In the genomic region with DNA sequence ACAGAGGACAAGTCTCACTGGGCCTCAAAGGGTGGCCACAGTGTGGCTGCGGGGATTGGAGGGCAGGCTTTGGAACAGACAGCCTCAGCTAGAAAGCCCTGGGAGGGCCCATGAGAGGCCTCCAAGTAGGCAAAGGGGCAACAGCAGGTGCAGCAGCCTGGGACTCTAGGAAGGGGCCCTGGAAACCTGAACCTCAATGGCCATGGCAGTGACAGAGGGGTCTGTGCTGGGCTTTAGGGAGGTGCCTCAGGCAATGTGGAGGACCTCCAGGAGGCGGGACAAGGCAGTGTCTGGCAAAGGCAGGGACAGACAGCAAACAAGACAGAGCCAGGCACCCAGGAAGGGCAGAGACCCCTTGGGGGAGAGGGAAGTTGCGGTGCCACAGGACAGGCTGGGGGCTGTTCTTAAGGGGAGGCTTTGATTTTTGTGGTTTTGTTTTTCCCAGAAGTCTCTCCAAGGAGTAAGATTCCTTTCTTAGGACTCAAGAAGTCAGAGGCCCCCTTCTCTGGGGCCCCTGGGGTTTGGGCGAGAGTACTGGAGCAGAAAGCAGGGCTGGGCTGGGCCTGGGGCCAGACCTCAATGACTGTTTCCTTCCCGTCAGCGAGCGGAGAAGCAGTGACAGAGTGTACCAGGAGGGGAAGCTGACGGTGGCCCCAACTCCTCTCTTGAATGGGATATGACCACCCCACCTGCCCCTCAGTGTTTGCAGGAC, we compare ENCODE assay signal across 8 cellular contexts. TPM values are rescaled to one million over a fixed set of nuclear protein-coding genes. Genes with fewer than 3 reads are reported as not detected.
DNase-seq lines count a peak whose midpoint lies in the region; ATAC-seq and TF ChIP-seq lines count a peak whose summit lies in the region.

No MANE protein-coding gene starts in this region.

- H3K4me2 ChIP-seq in skeletal muscle satellite cell (ENCODE audit: low read length), result peak overlapping the region; percentile 70

- BruUV-seq in Calu3 (replicated peaks; lab: Mats Ljungman, UMichigan), result no TSS peak

- H3K9ac ChIP-seq in skeletal muscle satellite cell (ENCODE audit: low read depth, low read length), result peak overlapping the region; percentile 61

- TF ChIP-seq CTCF in Calu3 (IDR thresholded peaks at IDR 0.05; ENCODE audit: unreplicated experiment) (no peak), right atrium auricular region (IDR thresholded peaks at IDR 0.05) (no peak)

- H3K36me3 ChIP-seq in right atrium auricular region (no peaks in the 10 kb centered on the region), skeletal muscle satellite cell (ENCODE audit: insufficient read depth, low read length) (no peaks in the 10 kb centered on the region)

- H3K4me3 ChIP-seq in right atrium auricular region (no peak overlapping the region), skeletal muscle satellite cell (ENCODE audit: low read length) (peak overlapping the region; percentile 32)

- H3K4me1 ChIP-seq in right atrium auricular region (peaks cover 0 to 64% of the 10 kb centered on the region in 2 donors), skeletal muscle satellite cell (ENCODE audit: control insufficient read depth, insufficient read depth, low read length) (peaks cover 52% of the 10 kb centered on the region)

- POLR2A ChIA-PET in activated naive CD8-positive, alpha-beta T cell treated with anti-CD3 and anti-CD28 coated beads, Interleukin-2, amount 10 ng/mL, durations not matched to agents 7 days and 5 days (lab: Charles Lee), result interaction anchor here (0.8 to 3.2 kb wide), 4 partner anchors 8 to 13 kb away, joined by 3 to 34 read pairs (median 6); a partner anchor contains a TSS

- H3K27ac ChIP-seq in right atrium auricular region, result peak overlapping the region; percentile 92 to 95

- H3K27ac Mint-ChIP-seq in Calu3 (ENCODE audit: unreplicated experiment), result peak overlapping the region; percentile 43
- peak overlapping the region; percentile 94 for H3K27ac Mint-ChIP-seq in activated naive CD8-positive, alpha-beta T cell treated with anti-CD3 and anti-CD28 coated beads, Interleukin-2, amount 10 ng/mL, durations not matched to agents 7 days and 5 days

- no peaks in the 10 kb centered on the region for H3K27me3 ChIP-seq in right atrium auricular region
- H3K27me3 ChIP-seq in skeletal muscle satellite cell (ENCODE audit: control insufficient read depth, insufficient read depth, low read length), result no peaks in the 10 kb centered on the region

- TF ChIP-seq RAD21 in Ishikawa (IDR thresholded peaks at IDR 0.05; ENCODE audit: low read depth), result peak; percentile 9; the same call in 1 of the 2 replicates

- no peaks in the 10 kb centered on the region for H3K27me3 Mint-ChIP-seq in Calu3 (ENCODE audit: unreplicated experiment)
- peaks cover 3% of the 10 kb centered on the region for H3K27me3 Mint-ChIP-seq in activated naive CD8-positive, alpha-beta T cell treated with anti-CD3 and anti-CD28 coated beads, Interleukin-2, amount 10 ng/mL, durations not matched to agents 7 days and 5 days

- intact Hi-C loops in Calu3 (cut with micrococcal nuclease; ENCODE audit: unreplicated experiment), result no loop called here

- ATAC-seq in activated naive CD8-positive, alpha-beta T cell treated with anti-CD3 and anti-CD28 coated beads, Interleukin-2, amount 10 ng/mL, durations not matched to agents 7 days and 5 days (ENCODE audit: low read depth), result peak; percentile 70
- no peak for ATAC-seq in HG02798 (IDR thresholded peaks at IDR 0.05; ENCODE audit: poor library complexity, unreplicated experiment)

- H3K36me3 Mint-ChIP-seq in Calu3 (ENCODE audit: insufficient read depth, unreplicated experiment), result peaks cover 24% of the 10 kb centered on the region
- peaks cover 7% of the 10 kb centered on the region for H3K36me3 Mint-ChIP-seq in activated naive CD8-positive, alpha-beta T cell treated with anti-CD3 and anti-CD28 coated beads, Interleukin-2, amount 10 ng/mL, durations not matched to agents 7 days and 5 days

- DNase-seq in Calu3 (peak; percentile 75), right atrium auricular region (ENCODE audit: low spot score) (peak; percentile 93), NCI-H146 treated with DMSO at 0.1 percent for 48 hours (lab: John Stamatoyannopoulos, UW; ENCODE audit: unreplicated experiment) (no peak), SHP77 treated with DMSO at 0.1 percent for 48 hours (lab: John Stamatoyannopoulos, UW) (no peak)
- DNase-seq in activated naive CD8-positive, alpha-beta T cell treated with anti-CD3 and anti-CD28 coated beads, Interleukin-2, amount 10 ng/mL, durations not matched to agents 7 days and 5 days, result no peak

- TF ChIP-seq EP300 in Ishikawa (IDR thresholded peaks at IDR 0.05; ENCODE audit: borderline replicate concordance), result peak; percentile 71; the same call in 1 of the 2 replicates

- no peaks in the 10 kb centered on the region for H3K9me3 Mint-ChIP-seq in Calu3 (ENCODE audit: low read depth, unreplicated experiment)
- no peaks in the 10 kb centered on the region for H3K9me3 Mint-ChIP-seq in activated naive CD8-positive, alpha-beta T cell treated with anti-CD3 and anti-CD28 coated beads, Interleukin-2, amount 10 ng/mL, durations not matched to agents 7 days and 5 days

- H3K9me3 ChIP-seq in right atrium auricular region (no peaks in the 10 kb centered on the region), skeletal muscle satellite cell (replicated peaks; ENCODE audit: low read length) (no peaks in the 10 kb centered on the region)

- H3K4me3 Mint-ChIP-seq in Calu3 (ENCODE audit: low read depth, unreplicated experiment), result peak overlapping the region; percentile 3
- H3K4me3 Mint-ChIP-seq in activated naive CD8-positive, alpha-beta T cell treated with anti-CD3 and anti-CD28 coated beads, Interleukin-2, amount 10 ng/mL, durations not matched to agents 7 days and 5 days, result peak overlapping the region; percentile 63

- H3K4me1 Mint-ChIP-seq in Calu3 (ENCODE audit: low read depth, unreplicated experiment), result peaks cover 62% of the 10 kb centered on the region
- H3K4me1 Mint-ChIP-seq in activated naive CD8-positive, alpha-beta T cell treated with anti-CD3 and anti-CD28 coated beads, Interleukin-2, amount 10 ng/mL, durations not matched to agents 7 days and 5 days, result peaks cover 49% of the 10 kb centered on the region

- CTCF ChIA-PET in Calu3 (lab: Charles Lee), result interaction anchor here (0.6 to 1.7 kb wide), 10 partner anchors 9 to 632 kb away, joined by 3 to 13 read pairs (median 3); a partner anchor contains a TSS

TF ChIP-seq in Ishikawa, 13 proteins besides CTCF, POLR2A, EP300 and RAD21 (continues in another document):
- TF ChIP-seq, protein P1, sequence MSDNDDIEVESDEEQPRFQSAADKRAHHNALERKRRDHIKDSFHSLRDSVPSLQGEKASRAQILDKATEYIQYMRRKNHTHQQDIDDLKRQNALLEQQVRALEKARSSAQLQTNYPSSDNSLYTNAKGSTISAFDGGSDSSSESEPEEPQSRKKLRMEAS (IDR thresholded peaks at IDR 0.05), result peak; percentile 47
- TF ChIP-seq EGR1 (IDR thresholded peaks at IDR 0.05), result no peak
- TF ChIP-seq, protein P2, sequence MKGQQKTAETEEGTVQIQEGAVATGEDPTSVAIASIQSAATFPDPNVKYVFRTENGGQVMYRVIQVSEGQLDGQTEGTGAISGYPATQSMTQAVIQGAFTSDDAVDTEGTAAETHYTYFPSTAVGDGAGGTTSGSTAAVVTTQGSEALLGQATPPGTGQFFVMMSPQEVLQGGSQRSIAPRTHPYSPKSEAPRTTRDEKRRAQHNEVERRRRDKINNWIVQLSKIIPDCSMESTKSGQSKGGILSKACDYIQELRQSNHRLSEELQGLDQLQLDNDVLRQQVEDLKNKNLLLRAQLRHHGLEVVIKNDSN (IDR thresholded peaks at IDR 0.05), result no peak
- TF ChIP-seq, protein P3, sequence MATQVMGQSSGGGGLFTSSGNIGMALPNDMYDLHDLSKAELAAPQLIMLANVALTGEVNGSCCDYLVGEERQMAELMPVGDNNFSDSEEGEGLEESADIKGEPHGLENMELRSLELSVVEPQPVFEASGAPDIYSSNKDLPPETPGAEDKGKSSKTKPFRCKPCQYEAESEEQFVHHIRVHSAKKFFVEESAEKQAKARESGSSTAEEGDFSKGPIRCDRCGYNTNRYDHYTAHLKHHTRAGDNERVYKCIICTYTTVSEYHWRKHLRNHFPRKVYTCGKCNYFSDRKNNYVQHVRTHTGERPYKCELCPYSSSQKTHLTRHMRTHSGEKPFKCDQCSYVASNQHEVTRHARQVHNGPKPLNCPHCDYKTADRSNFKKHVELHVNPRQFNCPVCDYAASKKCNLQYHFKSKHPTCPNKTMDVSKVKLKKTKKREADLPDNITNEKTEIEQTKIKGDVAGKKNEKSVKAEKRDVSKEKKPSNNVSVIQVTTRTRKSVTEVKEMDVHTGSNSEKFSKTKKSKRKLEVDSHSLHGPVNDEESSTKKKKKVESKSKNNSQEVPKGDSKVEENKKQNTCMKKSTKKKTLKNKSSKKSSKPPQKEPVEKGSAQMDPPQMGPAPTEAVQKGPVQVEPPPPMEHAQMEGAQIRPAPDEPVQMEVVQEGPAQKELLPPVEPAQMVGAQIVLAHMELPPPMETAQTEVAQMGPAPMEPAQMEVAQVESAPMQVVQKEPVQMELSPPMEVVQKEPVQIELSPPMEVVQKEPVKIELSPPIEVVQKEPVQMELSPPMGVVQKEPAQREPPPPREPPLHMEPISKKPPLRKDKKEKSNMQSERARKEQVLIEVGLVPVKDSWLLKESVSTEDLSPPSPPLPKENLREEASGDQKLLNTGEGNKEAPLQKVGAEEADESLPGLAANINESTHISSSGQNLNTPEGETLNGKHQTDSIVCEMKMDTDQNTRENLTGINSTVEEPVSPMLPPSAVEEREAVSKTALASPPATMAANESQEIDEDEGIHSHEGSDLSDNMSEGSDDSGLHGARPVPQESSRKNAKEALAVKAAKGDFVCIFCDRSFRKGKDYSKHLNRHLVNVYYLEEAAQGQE (IDR thresholded peaks at IDR 0.05; ENCODE audit: low read depth), result no peak
- TF ChIP-seq TCF12 (IDR thresholded peaks at IDR 0.05; ENCODE audit: low read depth), result peak; percentile 86
- peak; percentile 93; the same call in 1 of the 2 replicates for TF ChIP-seq ZBTB7A (IDR thresholded peaks at IDR 0.05; ENCODE audit: low read depth)
- TF ChIP-seq FOXM1 (IDR thresholded peaks at IDR 0.05; ENCODE audit: borderline replicate concordance, low read depth), result peak; percentile 72; the same call in 1 of the 2 replicates

RNA-seq across cellular contexts. Expression of a gene that starts 9.7 kb away (rescaled TPM):
- total RNA-seq in Calu3 (2022) (18.3 and 19.7 TPM in 2 replicates), right atrium auricular region (10 to 100 TPM; 11.8 to 23.5 TPM)
- total RNA-seq in activated naive CD8-positive, alpha-beta T cell treated with anti-CD3 and anti-CD28 coated beads, Interleukin-2, amount 10 ng/mL, durations not matched to agents 7 days and 5 days, result 1 to 10 TPM; 9.4 to 9.5 TPM
- total RNA-seq in skeletal muscle satellite cell (2012; rRNA removed), result 15.7 and 20.5 TPM in 2 replicates

RNA-seq across cellular contexts. Expression of a gene that starts 12.1 kb away (rescaled TPM):
- total RNA-seq in Calu3 (2022) (120 and 153 TPM in 2 replicates), right atrium auricular region (10 to 100 TPM; 27.3 to 36.1 TPM)
- total RNA-seq in activated naive CD8-positive, alpha-beta T cell treated with anti-CD3 and anti-CD28 coated beads, Interleukin-2, amount 10 ng/mL, durations not matched to agents 7 days and 5 days, result 100 to 1,000 TPM; 118 to 120 TPM
- 51.2 and 58.1 TPM in 2 replicates for total RNA-seq in skeletal muscle satellite cell (2012; rRNA removed)

RNA-seq across cellular contexts. Expression of a gene that starts 56.1 kb away (rescaled TPM):
- total RNA-seq in Calu3 (2022) (2.1 and 2.2 TPM in 2 replicates), right atrium auricular region (10 to 100 TPM; 22.2 to 59.0 TPM)
- 10 to 100 TPM in 1 of 2 experiments, 1 to 10 TPM in 1; 8.8 to 10.5 TPM for total RNA-seq in activated naive CD8-positive, alpha-beta T cell treated with anti-CD3 and anti-CD28 coated beads, Interleukin-2, amount 10 ng/mL, durations not matched to agents 7 days and 5 days
- 68.4 and 222 TPM in 2 replicates for total RNA-seq in skeletal muscle satellite cell (2012; rRNA removed)

Comparison
In these comparisons a context has a peak if more than half of its experiments do, and no peak if none do; other contexts are left out.
1. DNase-seq: peak in Calu3 (single experiment) and right atrium auricular region (single experiment); none in activated naive CD8-positive, alpha-beta T cell treated with anti-CD3 and anti-CD28 coated beads, Interleukin-2, amount 10 ng/mL, durations not matched to agents 7 days and 5 days (single experiment), NCI-H146 treated with DMSO at 0.1 percent for 48 hours (single experiment) and SHP77 treated with DMSO at 0.1 percent for 48 hours (single experiment).